8 cellular contexts compared by ENCODE assay signal in genomic region chr10:61902448-61903183, GRCh38. TPM values are rescaled to one million over a fixed set of nuclear protein-coding genes. Genes with fewer than 3 reads are reported as not detected.
DNase-seq lines count a peak whose midpoint lies in the region; ATAC-seq and TF ChIP-seq lines count a peak whose summit lies in the region.

No MANE protein-coding gene starts in this region.

- peak; percentile 43 for TF ChIP-seq CTCF in AG09319 (IDR thresholded peaks at IDR 0.05; ENCODE audit: low read depth, low read length)
- TF ChIP-seq CTCF in WTC11 (IDR thresholded peaks at IDR 0.05) = no peak
- no peak for TF ChIP-seq CTCF in spleen (IDR thresholded peaks at IDR 0.05 in 8 of 11, conservative IDR thresholded peaks at IDR 0.05 in 3 of 11)

- peak overlapping the region; percentile 93 for H3K4me3 Mint-ChIP-seq in WTC11

- H3K4me1 ChIP-seq in spleen = peaks cover 19 to 73% (median 52%) of the 10 kb centered on the region in 6 donors

- TF ChIP-seq POLR2A in GM19099 (IDR thresholded peaks at IDR 0.05; ENCODE audit: extremely low read depth, insufficient read length, low read depth) = peak; percentile 13
- peak in 1 of 3 donors; percentile 41 for TF ChIP-seq POLR2A in spleen (IDR thresholded peaks at IDR 0.05)

- CTCF ChIA-PET in WTC11 (lab: Charles Lee) = interaction anchor here (0.6 to 1.1 kb wide), 6 partner anchors 118 to 527 kb away, joined by 3 to 4 read pairs (median 3); no protein-coding TSS in a partner anchor

- no peaks in the 10 kb centered on the region for H3K9me3 Mint-ChIP-seq in WTC11

- H3K27me3 Mint-ChIP-seq in WTC11 (ENCODE audit: low read depth) = peaks cover 41% of the 10 kb centered on the region

- peaks cover 36% of the 10 kb centered on the region for H3K4me1 Mint-ChIP-seq in WTC11

- DNase-seq in AG09319 (ENCODE audit: extremely low read depth, low read depth) (no peak), MG63 (peak; percentile 50), WTC11 (ENCODE audit: low spot score) (no peak), islet precursor cell (peak; percentile 78), spleen (no peak), epidermal melanocyte (ENCODE audit: insufficient read length, low spot score) (no peak)
- peak; percentile 84 for DNase-seq in central memory CD4-positive, alpha-beta T cell

- 0 to 1% (median 0%) methylated on average over 21 to 24 of the region's 24 CpGs for WGBS in spleen, 5 donors

- intact Hi-C loops in spleen (cut with DNase I; ENCODE audit: low total_unique reads) = no loop called here

- H3K27ac Mint-ChIP-seq in WTC11 = no peak overlapping the region

- POLR2A ChIA-PET in WTC11 (lab: Charles Lee) = interaction anchor here (0.7 kb wide), 1 partner anchor 59 kb away, joined by 3 read pairs; no protein-coding TSS in a partner anchor

- H3K4me3 ChIP-seq in MG63 (peak overlapping the region; percentile 73), spleen (peak overlapping the region; percentile 54 to 87 (median 74))

- no peaks in the 10 kb centered on the region for H3K36me3 Mint-ChIP-seq in WTC11

- H3K9me3 ChIP-seq in MG63 (no peaks in the 10 kb centered on the region), spleen (no peaks in the 10 kb centered on the region)

- H3K27me3 ChIP-seq in MG63 (no peaks in the 10 kb centered on the region), spleen (replicated peaks in 1 of 7) (no peaks in the 10 kb centered on the region)

- H3K27ac ChIP-seq in spleen = peak overlapping the region; percentile 97 to 99 (median 98)

- H3K36me3 ChIP-seq in MG63 (no peaks in the 10 kb centered on the region; the same call in 1 of the 2 replicates), spleen (no peaks in the 10 kb centered on the region)

- ATAC-seq in WTC11 = peak; percentile 18; the same call in 1 of the 2 replicates

TF ChIP-seq in WTC11, 78 proteins besides CTCF, POLR2A, EP300 and RAD21:
- TF ChIP-seq EMX1 (CRISPR knock-in tag; IDR thresholded peaks at IDR 0.05) (no peak), ETV6 (CRISPR knock-in tag; IDR thresholded peaks at IDR 0.05) (no peak), GABPB1 (CRISPR knock-in tag; IDR thresholded peaks at IDR 0.05) (no peak), ZNF317 (CRISPR knock-in tag; IDR thresholded peaks at IDR 0.05; ENCODE audit: borderline replicate concordance, low read depth) (no peak), ZSCAN18 (CRISPR knock-in tag; IDR thresholded peaks at IDR 0.05) (no peak)
- TF ChIP-seq, protein P1, sequence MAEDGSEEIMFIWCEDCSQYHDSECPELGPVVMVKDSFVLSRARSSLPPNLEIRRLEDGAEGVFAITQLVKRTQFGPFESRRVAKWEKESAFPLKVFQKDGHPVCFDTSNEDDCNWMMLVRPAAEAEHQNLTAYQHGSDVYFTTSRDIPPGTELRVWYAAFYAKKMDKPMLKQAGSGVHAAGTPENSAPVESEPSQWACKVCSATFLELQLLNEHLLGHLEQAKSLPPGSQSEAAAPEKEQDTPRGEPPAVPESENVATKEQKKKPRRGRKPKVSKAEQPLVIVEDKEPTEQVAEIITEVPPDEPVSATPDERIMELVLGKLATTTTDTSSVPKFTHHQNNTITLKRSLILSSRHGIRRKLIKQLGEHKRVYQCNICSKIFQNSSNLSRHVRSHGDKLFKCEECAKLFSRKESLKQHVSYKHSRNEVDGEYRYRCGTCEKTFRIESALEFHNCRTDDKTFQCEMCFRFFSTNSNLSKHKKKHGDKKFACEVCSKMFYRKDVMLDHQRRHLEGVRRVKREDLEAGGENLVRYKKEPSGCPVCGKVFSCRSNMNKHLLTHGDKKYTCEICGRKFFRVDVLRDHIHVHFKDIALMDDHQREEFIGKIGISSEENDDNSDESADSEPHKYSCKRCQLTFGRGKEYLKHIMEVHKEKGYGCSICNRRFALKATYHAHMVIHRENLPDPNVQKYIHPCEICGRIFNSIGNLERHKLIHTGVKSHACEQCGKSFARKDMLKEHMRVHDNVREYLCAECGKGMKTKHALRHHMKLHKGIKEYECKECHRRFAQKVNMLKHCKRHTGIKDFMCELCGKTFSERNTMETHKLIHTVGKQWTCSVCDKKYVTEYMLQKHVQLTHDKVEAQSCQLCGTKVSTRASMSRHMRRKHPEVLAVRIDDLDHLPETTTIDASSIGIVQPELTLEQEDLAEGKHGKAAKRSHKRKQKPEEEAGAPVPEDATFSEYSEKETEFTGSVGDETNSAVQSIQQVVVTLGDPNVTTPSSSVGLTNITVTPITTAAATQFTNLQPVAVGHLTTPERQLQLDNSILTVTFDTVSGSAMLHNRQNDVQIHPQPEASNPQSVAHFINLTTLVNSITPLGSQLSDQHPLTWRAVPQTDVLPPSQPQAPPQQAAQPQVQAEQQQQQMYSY (CRISPR knock-in tag; IDR thresholded peaks at IDR 0.05) = no peak
- TF ChIP-seq, protein P2, sequence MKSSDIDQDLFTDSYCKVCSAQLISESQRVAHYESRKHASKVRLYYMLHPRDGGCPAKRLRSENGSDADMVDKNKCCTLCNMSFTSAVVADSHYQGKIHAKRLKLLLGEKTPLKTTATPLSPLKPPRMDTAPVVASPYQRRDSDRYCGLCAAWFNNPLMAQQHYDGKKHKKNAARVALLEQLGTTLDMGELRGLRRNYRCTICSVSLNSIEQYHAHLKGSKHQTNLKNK (CRISPR knock-in tag; IDR thresholded peaks at IDR 0.05) = no peak

RNA-seq across cellular contexts. Expression of gene ARID5B, which starts 1.1 kb away (rescaled TPM):
- total RNA-seq in MG63 (2014; rRNA removed; shearing (Covaris generic); ENCODE audit: low replicate concordance) = 12.8 and 15.3 TPM in 2 replicates
- total RNA-seq in WTC11 (2021) (0.85 to 2.3 TPM (median 1.2 TPM) in 3 replicates), spleen (10 to 100 TPM; 40.1 to 70.7 (median 46.9) TPM)
- 1 to 10 TPM; 5.6 to 9.0 (median 6.8) TPM for polyA plus RNA-seq in spleen

Comparison
In these comparisons a context has a peak if more than half of its experiments do, and no peak if none do; other contexts are left out.
1. DNase-seq: peak in MG63 (single experiment), central memory CD4-positive, alpha-beta T cell (single experiment) and islet precursor cell (single experiment); none in AG09319 (single experiment), WTC11 (single experiment), spleen (single experiment) and epidermal melanocyte (single experiment).